In genomic region chr20:47879771-47880170, GRCh38 we compare ENCODE assay signal across 11 cellular contexts.
DNase-seq lines count a peak whose midpoint lies in the region; FAIRE-seq and TF ChIP-seq lines count a peak whose summit lies in the region.
"Had no signal": no experiment of that assay in that cellular context is flagged by ENCODE, and none has a peak within 500 bp of the region (broad histone marks: within the 10 kb centered on the region; RNA-seq: fewer than 3 reads in every experiment).

No MANE protein-coding gene starts in this region.

- peak; percentile 4 for FAIRE-seq in HTR-8/SVneo (lab: Jason Lieb, UNC)
- FAIRE-seq: A549, H54 had no signal

- H3K79me2 ChIP-seq in Karpas-422 (ENCODE audit: low read length), result no peaks in the 10 kb centered on the region

- no peaks in the 10 kb centered on the region for H3K4me1 ChIP-seq in Karpas-422 (ENCODE audit: low read length)
- H3K4me1 ChIP-seq: A549 had no signal

- no peaks in the 10 kb centered on the region for H3K27me3 ChIP-seq in Karpas-422 (ENCODE audit: low read length)

- no peak overlapping the region for H3K4me2 ChIP-seq in Karpas-422 (ENCODE audit: low read depth, low read length, poor library complexity, severe bottlenecking)
- H3K4me2 ChIP-seq: A549 had no signal

- H3K4me3 ChIP-seq in Karpas-422 (ENCODE audit: low read length), result no peak overlapping the region
- H3K4me3 ChIP-seq: A549 had no signal

- no peaks in the 10 kb centered on the region for H3K9me3 ChIP-seq in Karpas-422 (ENCODE audit: low read length)
- H3K9me3 ChIP-seq: A549 had no signal

- H4K20me1 ChIP-seq in Karpas-422 (ENCODE audit: insufficient read depth, low read depth, low read length), result no peaks in the 10 kb centered on the region

- no peak for TF ChIP-seq CTCF in RWPE1 (conservative IDR thresholded peaks at IDR 0.05; ENCODE audit: low read depth)

- H3K36me3 ChIP-seq in Karpas-422 (ENCODE audit: insufficient read depth, low read length), result no peaks in the 10 kb centered on the region

- H3K27ac ChIP-seq in RWPE1 (0 out of 2 replicates have a peak overlapping the region, but pooled peaks have one; percentile 2), Karpas-422 (ENCODE audit: low read length) (no peak overlapping the region)
- H3K27ac ChIP-seq: A549 had no signal

- no peak for DNase-seq in HTR-8/SVneo (ENCODE audit: insufficient read length, low spot score)
- DNase-seq in RWPE1 (ENCODE audit: low spot score), result no peak
- peak; percentile 40 to 71 for DNase-seq in lung microvascular endothelial cell (ENCODE audit: low read depth in 2 of 2)
- no peak for DNase-seq in hepatic stellate cell (ENCODE audit: low spot score)
- DNase-seq in Karpas-422, result no peak
- DNase-seq in activated effector memory CD4-positive, alpha-beta T cell treated with Interleukin-2 at 50 U/mL for 16 hours, result no peak
- DNase-seq: CD4-positive, CD25-positive, alpha-beta regulatory T cell; DMS53; GF-D8 had no signal

- no peak overlapping the region for H2AFZ ChIP-seq in Karpas-422 (ENCODE audit: low read length)

- H3K9ac ChIP-seq in Karpas-422 (ENCODE audit: low read length), result no peak overlapping the region

- no peaks in the 10 kb centered on the region for H3K9me2 ChIP-seq in Karpas-422 (replicated peaks; ENCODE audit: insufficient read depth, low read length)

- CTCF ChIA-PET in RWPE1 (lab: Yijun Ruan, JAX), result no interaction called here

- POLR2A ChIA-PET in RWPE1 (lab: Yijun Ruan, JAX; ENCODE audit: low non-redundant PET), result no interaction called here

Comparison
In these comparisons a context has a peak if more than half of its experiments do, and no peak if none do; other contexts are left out.
1. DNase-seq: peak in lung microvascular endothelial cell (2 of 2); none in HTR-8/SVneo (single experiment), RWPE1 (single experiment), hepatic stellate cell (single experiment), Karpas-422 (single experiment) and activated effector memory CD4-positive, alpha-beta T cell treated with Interleukin-2 at 50 U/mL for 16 hours (single experiment).